ENCODE assay signal across 8 cellular contexts in the genomic region with DNA sequence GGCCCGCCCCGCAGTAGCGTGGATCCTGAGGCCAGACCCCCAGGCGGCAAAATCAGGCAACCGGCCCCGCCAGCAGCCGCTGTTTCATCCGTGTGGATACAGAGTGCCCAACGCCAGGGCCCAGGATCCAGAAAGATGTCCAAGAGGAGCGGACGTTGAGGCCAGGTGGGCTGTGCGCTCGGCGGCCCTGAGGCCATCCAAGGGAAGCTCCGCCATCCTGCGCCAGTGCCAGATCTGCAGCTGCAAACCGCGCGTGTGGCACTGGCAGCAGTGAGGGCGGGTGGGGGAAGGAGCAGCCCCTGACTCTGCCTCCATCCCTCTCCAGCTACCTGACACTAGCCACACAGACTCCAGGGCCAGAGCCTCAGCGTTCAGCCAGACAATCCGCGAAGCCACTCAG.
DNase-seq lines count a peak whose midpoint lies in the region; ATAC-seq and TF ChIP-seq lines count a peak whose summit lies in the region.
"Not testable (repeated sequence)": the region's sequence is repeated elsewhere in the genome, so short reads cannot be mapped to it uniquely, and the experiment has no call there.

No MANE protein-coding gene starts in this region.

- intact Hi-C loops in activated B cell treated with CpG ODN at 0.5 μM for 24 hours (cut with micrococcal nuclease); dorsolateral prefrontal cortex (cut with DNase I); heart right ventricle (cut with DNase I); lower lobe of right lung (cut with DNase I); posterior vena cava (cut with DNase I): not testable (repeated sequence)

- H3K27ac Mint-ChIP-seq in activated B cell treated with CpG ODN at 0.5 μM for 24 hours: not testable (repeated sequence)

- not testable (repeated sequence) for H3K9me2 ChIP-seq in MM.1S (replicated peaks; ENCODE audit: insufficient read depth, low read length)

- not testable (repeated sequence) for H3K27me3 ChIP-seq in DND-41 (ENCODE audit: insufficient read depth, low read length, poor library complexity); MM.1S (replicated peaks; ENCODE audit: insufficient read depth, low read length); dorsolateral prefrontal cortex; heart right ventricle; lower lobe of right lung (ENCODE audit: low read depth); thymus (ENCODE audit: control insufficient read depth, insufficient read depth)

- not testable (repeated sequence) for H3K9me3 Mint-ChIP-seq in activated B cell treated with CpG ODN at 0.5 μM for 24 hours

- POLR2A ChIA-PET in activated B cell treated with CpG ODN at 0.5 μM for 24 hours (lab: Charles Lee): not testable (repeated sequence)

- not testable (repeated sequence) for H4K20me1 ChIP-seq in DND-41 (ENCODE audit: insufficient read depth, low read length); MM.1S (ENCODE audit: insufficient read depth, low read length)

- not testable (repeated sequence) for TF ChIP-seq CTCF in DND-41 (IDR thresholded peaks at IDR 0.05; ENCODE audit: borderline replicate concordance, extremely low read depth, low read length, poor library complexity, severe bottlenecking); MM.1S (IDR thresholded peaks at IDR 0.05; ENCODE audit: low read length); activated B cell treated with CpG ODN at 0.5 μM for 24 hours (IDR thresholded peaks at IDR 0.05); dorsolateral prefrontal cortex (IDR thresholded peaks at IDR 0.05 in 54 of 56, conservative IDR thresholded peaks at IDR 0.05 in 2 of 56; ENCODE audit: low read depth in 1 of 56, partially characterized antibody in 56 of 56); heart right ventricle (IDR thresholded peaks at IDR 0.05); lower lobe of right lung (IDR thresholded peaks at IDR 0.05)

- 14 to 17% methylated on average over 14 to 18 of the region's 23 CpGs for WGBS in heart right ventricle, 2 donors
- WGBS in thymus: 14% methylated on average over 22 of the region's 23 CpGs

- CTCF ChIA-PET in activated B cell treated with CpG ODN at 0.5 μM for 24 hours (lab: Charles Lee): not testable (repeated sequence)

- not testable (repeated sequence) for ATAC-seq in DND-41 (ENCODE audit: insufficient read depth, low read depth); activated B cell treated with CpG ODN at 0.5 μM for 24 hours (ENCODE audit: low read depth); heart right ventricle; lower lobe of right lung

- not testable (repeated sequence) for H3K9me3 ChIP-seq in DND-41 (ENCODE audit: insufficient read depth, low read length, severe bottlenecking); MM.1S (replicated peaks; ENCODE audit: insufficient read depth, low read length); heart right ventricle; lower lobe of right lung; thymus (ENCODE audit: control insufficient read depth)

- H3K4me3 Mint-ChIP-seq in activated B cell treated with CpG ODN at 0.5 μM for 24 hours: peak overlapping the region; percentile 11

- H3K9ac ChIP-seq in DND-41 (ENCODE audit: low read depth, low read length): 0 out of 2 replicates have a peak overlapping the region, but pooled peaks have one; percentile 37
- not testable (repeated sequence) for H3K9ac ChIP-seq in MM.1S (ENCODE audit: low read length)

- H3F3A ChIP-seq in MM.1S (ENCODE audit: insufficient read depth, low read length): not testable (repeated sequence)

- H3K36me3 Mint-ChIP-seq in activated B cell treated with CpG ODN at 0.5 μM for 24 hours (ENCODE audit: low read depth): not testable (repeated sequence)

- H3K27me3 Mint-ChIP-seq in activated B cell treated with CpG ODN at 0.5 μM for 24 hours: not testable (repeated sequence)

- H3K4me2 ChIP-seq in DND-41 (ENCODE audit: insufficient read depth, low read length) (peak overlapping the region; percentile 36; the same call in 1 of the 2 replicates), MM.1S (ENCODE audit: low read depth, low read length) (peak overlapping the region; percentile 32; the same call in 1 of the 2 replicates)

- H3K4me1 ChIP-seq in DND-41 (ENCODE audit: insufficient read depth, low read length); MM.1S (ENCODE audit: low read length); heart right ventricle; lower lobe of right lung; thymus (ENCODE audit: control insufficient read depth, insufficient read depth, low read length): not testable (repeated sequence)

- H3K36me3 ChIP-seq in DND-41 (ENCODE audit: insufficient read depth, low read length); MM.1S (replicated peaks; ENCODE audit: insufficient read depth, low read length); heart right ventricle; lower lobe of right lung; thymus (ENCODE audit: control insufficient read depth, insufficient read depth): not testable (repeated sequence)

- not testable (repeated sequence) for H3K27ac ChIP-seq in DND-41 (ENCODE audit: low read length); MM.1S (ENCODE audit: low read length); heart right ventricle; lower lobe of right lung; thymus (ENCODE audit: low read depth)
- H3K27ac ChIP-seq in dorsolateral prefrontal cortex: peak overlapping the region in 9 of 59 donors; percentile 36 to 78 (median 48)

- H2AFZ ChIP-seq in DND-41 (ENCODE audit: low read depth, low read length): not testable (repeated sequence)
- H2AFZ ChIP-seq in MM.1S (ENCODE audit: low read length): 0 out of 2 replicates have a peak overlapping the region, but pooled peaks have one; percentile 45

- not testable (repeated sequence) for H3K4me3 ChIP-seq in DND-41 (ENCODE audit: low read depth in 1 of 2, low read length in 2 of 2)
- peak overlapping the region; percentile 65 for H3K4me3 ChIP-seq in MM.1S (ENCODE audit: low read length)
- H3K4me3 ChIP-seq in dorsolateral prefrontal cortex: peak overlapping the region in 48 of 59 donors; percentile 4 to 64 (median 45)
- peak overlapping the region in 7 of 10 donors; percentile 9 to 56 (median 37) for H3K4me3 ChIP-seq in heart right ventricle
- peak overlapping the region; percentile 8 for H3K4me3 ChIP-seq in lower lobe of right lung
- H3K4me3 ChIP-seq in thymus (ENCODE audit: low read length): peak overlapping the region; percentile 45

- not testable (repeated sequence) for H3K79me2 ChIP-seq in DND-41 (ENCODE audit: insufficient read depth, low read length); MM.1S (ENCODE audit: low read length)

- not testable (repeated sequence) for H3K4me1 Mint-ChIP-seq in activated B cell treated with CpG ODN at 0.5 μM for 24 hours

- DNase-seq in DND-41, MM.1S, activated B cell treated with CpG ODN at 0.5 μM for 24 hours, dorsolateral prefrontal cortex, heart right ventricle, lower lobe of right lung: not testable (repeated sequence)
- DNase-seq in posterior vena cava (ENCODE audit: low spot score): peak; percentile 50
